ENCODE assay signal across 24 cellular contexts in the genomic region with DNA sequence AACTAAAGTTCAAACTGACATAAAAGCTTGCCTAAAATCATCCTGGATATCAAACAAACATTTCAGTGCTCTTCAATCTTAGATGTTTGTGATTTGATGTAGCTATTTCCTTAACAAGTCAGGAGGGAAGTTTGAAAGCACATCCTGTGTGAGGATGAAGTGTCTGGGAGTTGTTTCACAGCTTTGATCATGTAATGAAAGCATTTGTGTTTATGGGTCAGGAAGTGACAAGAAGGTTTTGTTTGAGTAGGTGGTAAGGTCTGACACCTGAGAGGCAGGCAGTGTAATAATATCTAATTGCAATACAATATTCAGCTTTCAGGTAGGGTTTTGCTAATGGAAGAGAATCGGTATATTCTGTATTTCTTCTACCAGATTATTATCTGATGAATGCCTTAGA. TPM values are rescaled to one million over a fixed set of nuclear protein-coding genes. Genes with fewer than 3 reads are reported as not detected.
A peak's percentile ranks its signal among the peaks of the same experiment; 100 is the strongest.
DNase-seq lines count a peak whose midpoint lies in the region; ATAC-seq and TF ChIP-seq lines count a peak whose summit lies in the region.
"Had no signal": no experiment of that assay in that cellular context is flagged by ENCODE, and none has a peak within 500 bp of the region (broad histone marks: within the 10 kb centered on the region; RNA-seq: fewer than 3 reads in every experiment).

No MANE protein-coding gene starts in this region.

- CTCF ChIA-PET in CD4-positive, alpha-beta T cell (lab: Charles Lee): no interaction called here

- no peak overlapping the region for H3K4ac ChIP-seq in mesendoderm (ENCODE audit: low read depth, low read length)

- no peak for TF ChIP-seq CTCF in CD4-positive, alpha-beta T cell (IDR thresholded peaks at IDR 0.05)

- no peak overlapping the region for H2BK15ac ChIP-seq in mesendoderm (replicated peaks; ENCODE audit: low read depth)

- H3K4me3 Mint-ChIP-seq in CD4-positive, alpha-beta T cell: no peak overlapping the region
- H3K4me3 Mint-ChIP-seq: activated CD4-positive, alpha-beta memory T cell treated with anti-CD3 and anti-CD28 coated beads for 36 hours; activated T-cell treated with anti-CD3 and anti-CD28 coated beads, Interleukin-2, amount 50 U/mL, for 72 hours; dendritic cell treated with granulocyte-macrophage colony-stimulating factor and Interleukin-4, amounts not matched to agents 40 ng/mL and 50 ng/mL, for 4 days; endodermal cell; H9; T-helper 1 cell treated with Interleukin-12 subunit alpha and Interleukin-12 subunit beta and Interleukin-4 antibody, amounts not matched to agents 30 μg/mL and 1 μg/mL, for 36 hours had no signal

- DNase-seq in CD4-positive, alpha-beta T cell: no peak
- DNase-seq in DMS53 treated with DMSO at 0.1 percent for 48 hours (lab: John Stamatoyannopoulos, UW; ENCODE audit: unreplicated experiment): peak; percentile 86
- DNase-seq in NCI-H510A (lab: John Stamatoyannopoulos, UW): peak; percentile 3
- peak; percentile 31 for DNase-seq in mesendoderm
- no peak for DNase-seq in effector CD4-positive, alpha-beta T cell
- DNase-seq in GDM1 (lab: John Stamatoyannopoulos, UW): no peak
- DNase-seq in cortex of kidney (lab: John Stamatoyannopoulos, UW): no peak
- DNase-seq: activated CD4-positive, alpha-beta memory T cell treated with anti-CD3 and anti-CD28 coated beads for 36 hours; activated naive CD4-positive, alpha-beta T cell; activated T-cell treated with anti-CD3 and anti-CD28 coated beads, Interleukin-2, amount 50 U/mL, for 72 hours; caudate nucleus; DMS79 treated with DMSO at 0.1 percent for 48 hours; endodermal cell; H9; head of caudate nucleus; NCI-H2081 treated with DMSO at 0.1 percent for 48 hours; stimulated activated CD4-positive, alpha-beta T cell treated with anti-CD3 and anti-CD28 coated beads, Interleukin-4, amount 100 ng/mL, for 4 hours had no signal

- POLR2A ChIA-PET in CD4-positive, alpha-beta T cell (lab: Charles Lee): no interaction called here

- H3K36me3 ChIP-seq in mesendoderm (ENCODE audit: control insufficient read depth, insufficient read depth, low read length): no peaks in the 10 kb centered on the region
- H3K36me3 ChIP-seq: tibial nerve had no signal

- H3K27me3 Mint-ChIP-seq in CD4-positive, alpha-beta T cell: no peaks in the 10 kb centered on the region
- H3K27me3 Mint-ChIP-seq: activated CD4-positive, alpha-beta memory T cell treated with anti-CD3 and anti-CD28 coated beads for 36 hours; dendritic cell treated with granulocyte-macrophage colony-stimulating factor and Interleukin-4, amounts not matched to agents 40 ng/mL and 50 ng/mL, for 4 days had no signal

- no peak overlapping the region for H3K4me2 ChIP-seq in mesendoderm (ENCODE audit: low read length)

- no peaks in the 10 kb centered on the region for H3K9me3 Mint-ChIP-seq in CD4-positive, alpha-beta T cell
- H3K9me3 Mint-ChIP-seq: activated CD4-positive, alpha-beta memory T cell treated with anti-CD3 and anti-CD28 coated beads for 36 hours; dendritic cell treated with granulocyte-macrophage colony-stimulating factor and Interleukin-4, amounts not matched to agents 40 ng/mL and 50 ng/mL, for 4 days; endodermal cell; H9; T-helper 1 cell treated with Interleukin-12 subunit alpha and Interleukin-12 subunit beta and Interleukin-4 antibody, amounts not matched to agents 30 μg/mL and 1 μg/mL, for 36 hours had no signal

- H3K56ac ChIP-seq in mesendoderm (ENCODE audit: low read length): no peak overlapping the region

- peaks cover 35% of the 10 kb centered on the region for H3K4me1 Mint-ChIP-seq in CD4-positive, alpha-beta T cell (ENCODE audit: low read depth)

- intact Hi-C loops in CD4-positive, alpha-beta T cell (cut with DNase I, micrococcal nuclease): no loop called here

- no peak overlapping the region for H3K18ac ChIP-seq in mesendoderm (ENCODE audit: low read length)

- H3K23ac ChIP-seq in mesendoderm (ENCODE audit: low read length): no peak overlapping the region

- no peak overlapping the region for H2BK5ac ChIP-seq in mesendoderm (ENCODE audit: low read length)

- no peaks in the 10 kb centered on the region for H3K79me2 ChIP-seq in mesendoderm (ENCODE audit: control insufficient read depth, insufficient read depth, low read length)

- no peaks in the 10 kb centered on the region for H3K27me3 ChIP-seq in CD4-positive, alpha-beta T cell (ENCODE audit: control insufficient read depth, insufficient read depth, low read length)
- no peaks in the 10 kb centered on the region for H3K27me3 ChIP-seq in mesendoderm (ENCODE audit: insufficient read depth, low read length, poor library complexity)
- H3K27me3 ChIP-seq: tibial nerve had no signal

- H3K4me1 ChIP-seq in mesendoderm (ENCODE audit: control insufficient read depth, low read depth, low read length): peaks cover 5% of the 10 kb centered on the region

- H3K27ac ChIP-seq in CD4-positive, alpha-beta T cell (ENCODE audit: low read depth, low read length): no peak overlapping the region
- H3K27ac ChIP-seq in mesendoderm (ENCODE audit: low read depth, low read length): no peak overlapping the region
- H3K27ac ChIP-seq: RWPE1, tibial nerve had no signal

- H3K9ac ChIP-seq in mesendoderm (ENCODE audit: low read length): no peak overlapping the region

- H4K5ac ChIP-seq in mesendoderm (ENCODE audit: low read length): no peak overlapping the region

- H2AK5ac ChIP-seq in mesendoderm (ENCODE audit: low read length): no peak overlapping the region

- H3K4me3 ChIP-seq in mesendoderm (ENCODE audit: low read length): no peak overlapping the region
- H3K4me3 ChIP-seq: K562, tibial nerve had no signal

- H2BK120ac ChIP-seq in mesendoderm (ENCODE audit: low read depth, low read length): no peak overlapping the region

- WGBS in mesendoderm (ENCODE audit: extremely low coverage, insufficient coverage, low lambda C conversion rate): no CpG with 5 or more reads among the region's 1 CpG

- no peaks in the 10 kb centered on the region for H3K9me3 ChIP-seq in CD4-positive, alpha-beta T cell (ENCODE audit: control insufficient read depth, low read length)
- H3K9me3 ChIP-seq: tibial nerve had no signal

- no peaks in the 10 kb centered on the region for H3K79me1 ChIP-seq in mesendoderm (ENCODE audit: low read length)

- peak overlapping the region; percentile 25 for H3K27ac Mint-ChIP-seq in CD4-positive, alpha-beta T cell
- H3K27ac Mint-ChIP-seq: activated CD4-positive, alpha-beta memory T cell treated with anti-CD3 and anti-CD28 coated beads for 36 hours; activated T-cell treated with anti-CD3 and anti-CD28 coated beads, Interleukin-2, amount 50 U/mL, for 72 hours; dendritic cell treated with granulocyte-macrophage colony-stimulating factor and Interleukin-4, amounts not matched to agents 40 ng/mL and 50 ng/mL, for 4 days; endodermal cell; H9; T-helper 1 cell treated with Interleukin-12 subunit alpha and Interleukin-12 subunit beta and Interleukin-4 antibody, amounts not matched to agents 30 μg/mL and 1 μg/mL, for 36 hours had no signal

- ATAC-seq in CD4-positive, alpha-beta T cell (ENCODE audit: poor library complexity): peak; percentile 66
- ATAC-seq: activated CD4-positive, CD25-positive, alpha-beta regulatory T cell treated with anti-CD3 and anti-CD28 coated beads, Interleukin-2, amount 50 U/mL, for 24 hours; activated T-cell treated with anti-CD3 and anti-CD28 coated beads, Interleukin-2, amount 50 U/mL, for 72 hours; esophagus mucosa; K562 had no signal

- no peaks in the 10 kb centered on the region for H3K36me3 Mint-ChIP-seq in CD4-positive, alpha-beta T cell (ENCODE audit: low read depth)
- H3K36me3 Mint-ChIP-seq: activated CD4-positive, alpha-beta memory T cell treated with anti-CD3 and anti-CD28 coated beads for 36 hours had no signal

- H4K8ac ChIP-seq in mesendoderm (ENCODE audit: low read depth, low read length): no peak overlapping the region

RNA-seq across cellular contexts. Expression of gene CSRNP3, which starts 26.0 kb away (rescaled TPM):
- not detected for total RNA-seq in CD4-positive, alpha-beta T cell
- polyA plus RNA-seq in mesendoderm (2013, experiment 1 of 2): 1.1 TPM
- 1.5 TPM for polyA plus RNA-seq in mesendoderm (2013, experiment 2 of 2)
- total RNA-seq: activated CD4-positive, alpha-beta memory T cell treated with anti-CD3 and anti-CD28 coated beads for 36 hours; activated T-cell treated with anti-CD3 and anti-CD28 coated beads, Interleukin-2, amount 50 U/mL, for 72 hours; K562 had no signal
- polyA plus RNA-seq: K562 had no signal

Comparison
In these comparisons a context has a peak if more than half of its experiments do, and no peak if none do; other contexts are left out.
1. DNase-seq: peak in DMS53 treated with DMSO at 0.1 percent for 48 hours (single experiment), NCI-H510A (single experiment) and mesendoderm (single experiment); none in CD4-positive, alpha-beta T cell (0 of 10), effector CD4-positive, alpha-beta T cell (single experiment), GDM1 (single experiment) and cortex of kidney (single experiment).